In the genomic region with DNA sequence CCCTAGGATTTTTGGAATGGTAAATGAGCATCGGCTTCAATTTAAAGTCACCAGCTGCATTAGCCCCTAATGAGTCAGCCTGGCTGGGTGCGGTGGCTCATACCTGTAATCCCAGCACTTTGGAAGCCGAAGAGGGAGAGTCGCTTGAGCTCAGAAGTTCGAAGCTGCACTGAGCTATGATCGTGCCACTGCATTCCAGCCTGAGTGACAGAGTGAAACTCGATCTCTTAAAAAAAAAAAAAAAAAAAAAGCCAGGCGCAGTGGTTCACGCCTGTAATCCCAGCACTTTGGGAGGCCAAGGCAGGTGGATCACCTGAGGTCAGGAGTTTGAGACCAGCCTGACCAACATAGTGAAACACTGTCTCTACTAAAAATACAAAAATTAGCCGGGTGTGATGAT, we compare ENCODE assay signal across 7 cellular contexts. TPM values are rescaled to one million over a fixed set of nuclear protein-coding genes. Genes with fewer than 3 reads are reported as not detected.
"Had no signal": no experiment of that assay in that cellular context is flagged by ENCODE, and none has a peak within 500 bp of the region (broad histone marks: within the 10 kb centered on the region; RNA-seq: fewer than 3 reads in every experiment).

No MANE protein-coding gene starts in this region.

RNA-seq across cellular contexts. Expression of a gene that starts 16.5 kb away (rescaled TPM):
- total RNA-seq: activated CD4-positive, alpha-beta memory T cell treated with anti-CD3 and anti-CD28 coated beads, Interleukin-2, amount 10 ng/mL, durations not matched to agents 7 days and 5 days; activated CD8-positive, alpha-beta memory T cell treated with anti-CD3 and anti-CD28 coated beads for 36 hours; activated naive CD4-positive, alpha-beta T cell treated with anti-CD3 and anti-CD28 coated beads for 36 hours; activated T-helper 17 cell treated with anti-CD3 and anti-CD28 coated beads, Interleukin-2, amount 50 U/mL, for 72 hours; cardiac septum; Right ventricle myocardium inferior; T-cell had no signal
